Comparison of ENCODE assay signal across 13 cellular contexts in genomic region chr3:189273736-189274135, GRCh38.
"Had no signal": no experiment of that assay in that cellular context is flagged by ENCODE, and none has a peak within 500 bp of the region (broad histone marks: within the 10 kb centered on the region; RNA-seq: fewer than 3 reads in every experiment).

No MANE protein-coding gene starts in this region.

- H3K27ac ChIP-seq: body of pancreas, left ventricle myocardium inferior, stomach, thoracic aorta had no signal

- DNase-seq: activated CD8-positive, alpha-beta T cell treated with anti-CD3 and anti-CD28 coated beads for 36 hours; activated naive CD4-positive, alpha-beta T cell treated with anti-CD3 and anti-CD28 coated beads for 36 hours; body of pancreas; effector memory CD8-positive, alpha-beta T cell; head of caudate nucleus; left ventricle myocardium inferior; mesendoderm; nephron progenitor cell; stomach; T-helper 17 cell had no signal

- H3K4me1 ChIP-seq: body of pancreas, left ventricle myocardium inferior had no signal

- H3K4me3 Mint-ChIP-seq: activated CD8-positive, alpha-beta T cell treated with anti-CD3 and anti-CD28 coated beads for 36 hours; activated naive CD4-positive, alpha-beta T cell treated with anti-CD3 and anti-CD28 coated beads for 36 hours; dendritic cell treated with granulocyte-macrophage colony-stimulating factor and Interleukin-4, amounts not matched to agents 40 ng/mL and 50 ng/mL, for 4 days; effector memory CD8-positive, alpha-beta T cell; nephron progenitor cell; T-helper 17 cell had no signal

- ATAC-seq: activated CD4-positive, CD25-positive, alpha-beta regulatory T cell treated with anti-CD3 and anti-CD28 coated beads, Interleukin-2, amount 50 U/mL, for 24 hours; activated CD8-positive, alpha-beta T cell treated with anti-CD3 and anti-CD28 coated beads for 36 hours; body of pancreas; effector memory CD8-positive, alpha-beta T cell; T-helper 17 cell had no signal

- H3K27me3 Mint-ChIP-seq: activated CD8-positive, alpha-beta T cell treated with anti-CD3 and anti-CD28 coated beads for 36 hours; dendritic cell treated with granulocyte-macrophage colony-stimulating factor and Interleukin-4, amounts not matched to agents 40 ng/mL and 50 ng/mL, for 4 days; effector memory CD8-positive, alpha-beta T cell; T-helper 17 cell had no signal

- H3K9me3 ChIP-seq: body of pancreas, left ventricle myocardium inferior, stomach, thoracic aorta had no signal

- H3K9me3 Mint-ChIP-seq: activated CD8-positive, alpha-beta T cell treated with anti-CD3 and anti-CD28 coated beads for 36 hours; activated naive CD4-positive, alpha-beta T cell treated with anti-CD3 and anti-CD28 coated beads for 36 hours; dendritic cell treated with granulocyte-macrophage colony-stimulating factor and Interleukin-4, amounts not matched to agents 40 ng/mL and 50 ng/mL, for 4 days; effector memory CD8-positive, alpha-beta T cell; nephron progenitor cell had no signal

- H3K27ac Mint-ChIP-seq: activated CD8-positive, alpha-beta T cell treated with anti-CD3 and anti-CD28 coated beads for 36 hours; activated naive CD4-positive, alpha-beta T cell treated with anti-CD3 and anti-CD28 coated beads for 36 hours; dendritic cell treated with granulocyte-macrophage colony-stimulating factor and Interleukin-4, amounts not matched to agents 40 ng/mL and 50 ng/mL, for 4 days; effector memory CD8-positive, alpha-beta T cell; nephron progenitor cell had no signal

- H3K27me3 ChIP-seq: body of pancreas, stomach had no signal

- H3K36me3 ChIP-seq: left ventricle myocardium inferior, stomach, thoracic aorta had no signal

- H3K4me3 ChIP-seq: body of pancreas, left ventricle myocardium inferior, stomach, thoracic aorta had no signal
